Comparison of ENCODE assay signal across 19 cellular contexts in genomic region chr6:150229775-150230561, GRCh38.
A peak's percentile ranks its signal among the peaks of the same experiment; 100 is the strongest.
DNase-seq lines count a peak whose midpoint lies in the region; ATAC-seq, FAIRE-seq and TF ChIP-seq lines count a peak whose summit lies in the region.
"Had no signal": no experiment of that assay in that cellular context is flagged by ENCODE, and none has a peak within 500 bp of the region (broad histone marks: within the 10 kb centered on the region; RNA-seq: fewer than 3 reads in every experiment).

No MANE protein-coding gene starts in this region.

- H3K27me3 Mint-ChIP-seq in type B pancreatic cell: no peaks in the 10 kb centered on the region

- no peak overlapping the region for H3K18ac ChIP-seq in mesenchymal stem cell (ENCODE audit: low read depth in 1 of 2, low read length in 2 of 2)

- no peak overlapping the region for H2BK5ac ChIP-seq in mesenchymal stem cell (ENCODE audit: low read depth, low read length, poor library complexity, severe bottlenecking)

- ATAC-seq in K562: peak; percentile 80
- ATAC-seq in aorta (ENCODE audit: low FRiP score): no peak
- ATAC-seq: CD8-positive, alpha-beta T cell; left lung; natural killer cell treated with Interleukin-12 subunit alpha and Interleukin-12 subunit beta and Interleukin-15 and Interleukin-18, amount 100 ng/mL, for 72 hours; T-cell had no signal

- no peak overlapping the region for H3K27ac ChIP-seq in K562 (ENCODE audit: extremely low read depth, low read depth, low read length)
- H3K27ac ChIP-seq in mesenchymal stem cell (ENCODE audit: low read length, poor library complexity, severe bottlenecking): no peak overlapping the region
- no peak overlapping the region for H3K27ac ChIP-seq in adrenal gland
- no peak overlapping the region for H3K27ac ChIP-seq in aorta (ENCODE audit: low read depth in 1 of 2, low read length in 2 of 2)
- H3K27ac ChIP-seq: heart right ventricle, left lung had no signal

- POLR2A ChIA-PET in K562 (lab: Yijun Ruan, JAX): interaction anchor here (0.7 kb wide), 1 partner anchor 21 kb away, joined by 3 read pairs; no protein-coding TSS in a partner anchor

- no peaks in the 10 kb centered on the region for H4K20me1 ChIP-seq in K562 (replicated peaks; ENCODE audit: control insufficient read depth, insufficient read depth, low read length)

- H2AK5ac ChIP-seq in mesenchymal stem cell (ENCODE audit: low read length, severe bottlenecking): no peak overlapping the region

- H3K9me3 ChIP-seq in K562 (replicated peaks; ENCODE audit: control insufficient read depth, insufficient read depth, low read depth, low read length): 0 out of 2 replicates have a peak, but pooled peaks cover 2% of the 10 kb centered on the region
- no peaks in the 10 kb centered on the region for H3K9me3 ChIP-seq in mesenchymal stem cell (ENCODE audit: control insufficient read depth, low read length)
- no peaks in the 10 kb centered on the region for H3K9me3 ChIP-seq in adrenal gland (replicated peaks in 1 of 3)
- H3K9me3 ChIP-seq in aorta (ENCODE audit: control insufficient read depth, low read length): no peaks in the 10 kb centered on the region
- H3K9me3 ChIP-seq: left lung had no signal

- H3K4ac ChIP-seq in mesenchymal stem cell (ENCODE audit: low read depth in 1 of 2, low read length in 2 of 2): no peak overlapping the region

- no peak for TF ChIP-seq RAD21 in K562 (CRISPR knock-in tag; conservative IDR thresholded peaks at IDR 0.05 in 1 of 2, IDR thresholded peaks at IDR 0.05 in 1 of 2)

- BruUV-seq in K562 (replicated peaks; lab: Mats Ljungman, UMichigan): no TSS peak

- in situ Hi-C loops in K562 (cut with MboI): no loop called here

- no peaks in the 10 kb centered on the region for H3K9me1 ChIP-seq in K562 (ENCODE audit: control insufficient read depth, insufficient read depth, low read length)

- H2BK15ac ChIP-seq in mesenchymal stem cell (ENCODE audit: low read depth, poor library complexity, severe bottlenecking): no peak overlapping the region

- H3K36me3 Mint-ChIP-seq in type B pancreatic cell: no peaks in the 10 kb centered on the region
- H3K36me3 Mint-ChIP-seq: CD8-positive, alpha-beta T cell; natural killer cell treated with Interleukin-12 subunit alpha and Interleukin-12 subunit beta and Interleukin-15 and Interleukin-18, amount 100 ng/mL, for 72 hours; T-cell had no signal

- H3K4me3 ChIP-seq in K562 (no peak overlapping the region), mesenchymal stem cell (ENCODE audit: insufficient read depth in 1 of 2, low read depth in 1 of 2, low read length in 2 of 2) (no peak overlapping the region), adrenal gland (no peak overlapping the region), aorta (ENCODE audit: low read length in 2 of 2) (no peak overlapping the region)
- H3K4me3 ChIP-seq: heart right ventricle, left lung had no signal

- no peaks in the 10 kb centered on the region for H3K9me3 Mint-ChIP-seq in type B pancreatic cell
- H3K9me3 Mint-ChIP-seq: natural killer cell treated with Interleukin-12 subunit alpha and Interleukin-12 subunit beta and Interleukin-15 and Interleukin-18, amount 100 ng/mL, for 72 hours had no signal

- 55% methylated on average over 9 of the region's 9 CpGs for WGBS in K562 (ENCODE audit: insufficient coverage, low coverage, missing lambda C conversion rate)
- 53% methylated on average over 7 of the region's 9 CpGs for WGBS in mesenchymal stem cell
- 70 to 83% (median 71%) methylated on average over 9 of the region's 9 CpGs for WGBS in adrenal gland, 4 donors
- WGBS in aorta, 2 donors: 80 to 84% methylated on average over 9 of the region's 9 CpGs

- DNase-seq in DMS 273 (lab: John Stamatoyannopoulos, UW; ENCODE audit: unreplicated experiment): peak; percentile 88
- DNase-seq in HK-2 (ENCODE audit: unreplicated experiment): peak; percentile 45
- peak in 2 of 4 experiments; percentile 33 to 49 for DNase-seq in K562 (ENCODE audit: extremely low read depth in 1 of 4, low spot score in 3 of 4)
- no peak for DNase-seq in mesenchymal stem cell
- DNase-seq in adrenal gland: no peak
- no peak for DNase-seq in NCI-H345 treated with DMSO at 0.1 percent for 48 hours (lab: John Stamatoyannopoulos, UW; ENCODE audit: unreplicated experiment)
- DNase-seq in type B pancreatic cell (ENCODE audit: extremely low spot score, unreplicated experiment): no peak
- no peak for DNase-seq in aorta
- DNase-seq: activated CD4-positive, alpha-beta T cell treated with anti-CD3 and anti-CD28 coated beads for 4 hours; CD8-positive, alpha-beta T cell; H7; heart right ventricle; left lung; NCI-H1417; NCI-H510A; T-cell had no signal

- H2BK120ac ChIP-seq in mesenchymal stem cell (ENCODE audit: low read depth, low read length): no peak overlapping the region

- no peaks in the 10 kb centered on the region for H3K79me2 ChIP-seq in K562 (ENCODE audit: control insufficient read depth, insufficient read depth, low read length)

- H3K9ac ChIP-seq in K562 (ENCODE audit: insufficient read depth in 1 of 2, low read depth in 2 of 2, low read length in 2 of 2) (no peak overlapping the region), mesenchymal stem cell (ENCODE audit: low read length) (peak overlapping the region; percentile 24)

- no peak overlapping the region for H4K91ac ChIP-seq in mesenchymal stem cell (ENCODE audit: low read length)

- H2AFZ ChIP-seq in K562 (ENCODE audit: low read depth, low read length) (no peak overlapping the region), mesenchymal stem cell (ENCODE audit: low read depth, low read length) (no peak overlapping the region)

- no peak overlapping the region for H3K27ac Mint-ChIP-seq in type B pancreatic cell
- H3K27ac Mint-ChIP-seq: activated T-helper 2 cell treated with anti-CD3 and anti-CD28 coated beads, Interferon-gamma antibody, Interleukin-2, Interleukin-4, amounts not matched to agents 10 μg/mL and 5 μg/mL and 100 μg/mL, durations not matched to agents 14 hours and 24 hours and 36 hours; CD8-positive, alpha-beta T cell; natural killer cell treated with Interleukin-12 subunit alpha and Interleukin-12 subunit beta and Interleukin-15 and Interleukin-18, amount 100 ng/mL, for 72 hours; stimulated activated naive CD8-positive, alpha-beta T cell treated with anti-CD3 and anti-CD28 coated beads, Interleukin-15, Interleukin-2, amounts not matched to agents 100 ng/mL and 50 ng/mL, for 24 hours; T-cell had no signal

- intact Hi-C loops in K562 (cut with micrococcal nuclease): no loop called here
- intact Hi-C loops in adrenal gland (cut with DNase I): no loop called here
- intact Hi-C loops in aorta (cut with DNase I): no loop called here

- H3K4me1 Mint-ChIP-seq in type B pancreatic cell (ENCODE audit: unreplicated experiment): peaks cover 12% of the 10 kb centered on the region

- H4K8ac ChIP-seq in mesenchymal stem cell (ENCODE audit: low read length): no peak overlapping the region

- FAIRE-seq in K562 (lab: Jason Lieb, UNC): peak; percentile 71

- H3K27me3 ChIP-seq in K562 (ENCODE audit: control insufficient read depth in 2 of 2, insufficient read depth in 2 of 2, low read length in 2 of 2) (no peaks in the 10 kb centered on the region), mesenchymal stem cell (ENCODE audit: control insufficient read depth in 1 of 2, insufficient read depth in 1 of 2, low read length in 2 of 2) (no peaks in the 10 kb centered on the region), adrenal gland (no peaks in the 10 kb centered on the region), aorta (ENCODE audit: control insufficient read depth in 1 of 2, insufficient read depth in 2 of 2, low read length in 1 of 2) (no peaks in the 10 kb centered on the region)
- H3K27me3 ChIP-seq: left lung had no signal

- no peak overlapping the region for H3K4me2 ChIP-seq in K562 (ENCODE audit: insufficient read depth, low read length)
- no peak overlapping the region for H3K4me2 ChIP-seq in mesenchymal stem cell (ENCODE audit: low read length, poor library complexity, severe bottlenecking)

- H2BK12ac ChIP-seq in mesenchymal stem cell (ENCODE audit: low read length in 2 of 2): no peak overlapping the region

- peak overlapping the region in 1 of 2 experiments; percentile 28 for H3K14ac ChIP-seq in mesenchymal stem cell (ENCODE audit: low read length in 2 of 2)

- CTCF ChIA-PET in K562 (lab: Yijun Ruan, JAX; ENCODE audit: low intra/inter-chr PET ratio): no interaction called here

- H3K23ac ChIP-seq in mesenchymal stem cell (ENCODE audit: low read length in 2 of 2): no peak overlapping the region

- H3K79me1 ChIP-seq in mesenchymal stem cell (replicated peaks; ENCODE audit: low read length, poor library complexity, severe bottlenecking): no peaks in the 10 kb centered on the region

- no peaks in the 10 kb centered on the region for H3K36me3 ChIP-seq in K562 (ENCODE audit: control insufficient read depth, insufficient read depth, low read length)
- H3K36me3 ChIP-seq in mesenchymal stem cell (ENCODE audit: control insufficient read depth in 1 of 2, insufficient read depth in 2 of 2, low read depth in 1 of 2, low read length in 2 of 2): no peaks in the 10 kb centered on the region
- H3K36me3 ChIP-seq in adrenal gland (replicated peaks in 1 of 2): no peaks in the 10 kb centered on the region
- H3K36me3 ChIP-seq in aorta (ENCODE audit: control insufficient read depth in 1 of 2, insufficient read depth in 2 of 2, low read length in 1 of 2): no peaks in the 10 kb centered on the region
- H3K36me3 ChIP-seq: heart right ventricle, left lung had no signal

- H3K4me1 ChIP-seq in K562 (replicated peaks in 1 of 2; ENCODE audit: control insufficient read depth in 2 of 2, insufficient read depth in 2 of 2, low read length in 2 of 2): peaks cover 9 to 11% of the 10 kb centered on the region in 2 experiments; a peak in 3 of 5 replicates
- peaks cover 10% of the 10 kb centered on the region for H3K4me1 ChIP-seq in mesenchymal stem cell (ENCODE audit: control insufficient read depth, insufficient read depth, low read depth, low read length)
- no peaks in the 10 kb centered on the region for H3K4me1 ChIP-seq in adrenal gland (replicated peaks in 1 of 2)
- H3K4me1 ChIP-seq in aorta (ENCODE audit: control insufficient read depth in 1 of 2, insufficient read depth in 2 of 2, low read length in 2 of 2): no peaks in the 10 kb centered on the region
- H3K4me1 ChIP-seq: left lung had no signal

- TF ChIP-seq EP300 in K562 (IDR thresholded peaks at IDR 0.05; ENCODE audit: low read length): peak; percentile 28; the same call in 1 of the 2 replicates

- TF ChIP-seq CTCF in K562 (IDR thresholded peaks at IDR 0.05 in 2 of 3, conservative IDR thresholded peaks at IDR 0.05 in 1 of 3; ENCODE audit: insufficient read depth in 2 of 3, low read depth in 1 of 3, low read length in 3 of 3) (no peak), adrenal gland (IDR thresholded peaks at IDR 0.05) (no peak), type B pancreatic cell (conservative IDR thresholded peaks at IDR 0.05) (no peak)

- no peak for TF ChIP-seq POLR2A in K562 (conservative IDR thresholded peaks at IDR 0.05)
- TF ChIP-seq POLR2A in adrenal gland (IDR thresholded peaks at IDR 0.05): no peak

- H3K4me3 Mint-ChIP-seq in type B pancreatic cell: no peak overlapping the region
- H3K4me3 Mint-ChIP-seq: CD8-positive, alpha-beta T cell; natural killer cell treated with Interleukin-12 subunit alpha and Interleukin-12 subunit beta and Interleukin-15 and Interleukin-18, amount 100 ng/mL, for 72 hours; stimulated activated naive CD8-positive, alpha-beta T cell treated with anti-CD3 and anti-CD28 coated beads, Interleukin-15, Interleukin-2, amounts not matched to agents 100 ng/mL and 50 ng/mL, for 24 hours; T-cell had no signal

Comparison
In these comparisons a context has a peak if more than half of its experiments do, and no peak if none do; other contexts are left out.
1. DNase-seq: peak in DMS 273 (single experiment) and HK-2 (single experiment); none in mesenchymal stem cell (single experiment), adrenal gland (0 of 7), NCI-H345 treated with DMSO at 0.1 percent for 48 hours (single experiment), type B pancreatic cell (single experiment) and aorta (0 of 2).